ENCODE assay signal across 30 cellular contexts in the genomic region with DNA sequence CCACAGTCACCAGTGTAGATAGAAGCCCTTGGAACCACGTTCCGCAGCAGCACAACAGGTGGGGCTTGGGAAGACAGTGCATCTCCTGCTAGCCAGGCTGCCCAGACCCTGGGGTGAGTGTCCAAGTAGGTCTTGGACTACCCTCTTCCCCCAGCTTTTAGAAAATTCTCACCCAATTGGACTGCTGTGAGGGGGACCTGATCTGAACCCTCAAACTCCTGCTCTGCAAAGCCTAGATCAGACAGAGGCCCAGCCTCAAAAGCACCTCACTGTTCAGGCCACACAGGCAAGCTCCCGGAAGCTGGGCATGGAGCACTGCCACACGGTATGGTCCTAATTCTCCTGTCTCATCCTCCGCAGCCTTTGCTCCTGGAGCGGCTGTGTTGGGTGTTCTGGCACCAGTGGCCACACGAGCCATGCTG. TPM values are rescaled to one million over a fixed set of nuclear protein-coding genes. Genes with fewer than 3 reads are reported as not detected.
"Had no signal": no experiment of that assay in that cellular context is flagged by ENCODE, and none has a peak within 500 bp of the region (broad histone marks: within the 10 kb centered on the region; RNA-seq: fewer than 3 reads in every experiment).

No MANE protein-coding gene starts in this region.

- H3K27ac Mint-ChIP-seq: activated naive CD8-positive, alpha-beta T cell treated with anti-CD3 and anti-CD28 coated beads for 36 hours; effector memory CD8-positive, alpha-beta T cell; stimulated activated memory B cell treated with anti-CD40 and anti-IgM and Interleukin-4, amounts not matched to agents 10 μg/mL and 1 μg/mL and 100 μg/mL, for 72 hours; T-helper 2 cell treated with Interferon-gamma antibody and Interleukin-4, amounts not matched to agents 5 μg/mL and 100 μg/mL, for 36 hours had no signal

- H3K4me3 ChIP-seq: breast epithelium, colonic mucosa, dorsolateral prefrontal cortex, esophagus muscularis mucosa, gastrocnemius medialis, skin epidermis, testis had no signal

- ATAC-seq: effector memory CD8-positive, alpha-beta T cell; gastrocnemius medialis; left ventricle myocardium superior; right cardiac atrium; stimulated activated memory B cell treated with anti-CD40 and anti-IgM and Interleukin-4, amounts not matched to agents 10 μg/mL and 1 μg/mL and 100 μg/mL, for 72 hours had no signal

- H3K4me3 Mint-ChIP-seq: activated naive CD8-positive, alpha-beta T cell treated with anti-CD3 and anti-CD28 coated beads for 36 hours; effector memory CD8-positive, alpha-beta T cell; stimulated activated memory B cell treated with anti-CD40 and anti-IgM and Interleukin-4, amounts not matched to agents 10 μg/mL and 1 μg/mL and 100 μg/mL, for 72 hours; T-helper 2 cell treated with Interferon-gamma antibody and Interleukin-4, amounts not matched to agents 5 μg/mL and 100 μg/mL, for 36 hours had no signal

- H3K9me3 Mint-ChIP-seq: activated naive CD8-positive, alpha-beta T cell treated with anti-CD3 and anti-CD28 coated beads for 36 hours; effector memory CD8-positive, alpha-beta T cell; stimulated activated memory B cell treated with anti-CD40 and anti-IgM and Interleukin-4, amounts not matched to agents 10 μg/mL and 1 μg/mL and 100 μg/mL, for 72 hours had no signal

- H3K27me3 ChIP-seq: breast epithelium, colonic mucosa, esophagus muscularis mucosa, testis had no signal

- DNase-seq: activated CD4-positive, alpha-beta T cell treated with anti-CD3 and anti-CD28 coated beads for 1 hour; activated CD4-positive, alpha-beta T cell treated with anti-CD3 and anti-CD28 coated beads, Interleukin-2, amount 50 U/mL, for 1 hour; activated CD8-positive, alpha-beta memory T cell treated with anti-CD3 and anti-CD28 coated beads for 24 hours; activated CD8-positive, alpha-beta memory T cell treated with anti-CD3 and anti-CD28 coated beads, Interleukin-2, amount 50 U/mL, for 4 hours; activated gamma-delta T cell; activated naive CD8-positive, alpha-beta T cell treated with anti-CD3 and anti-CD28 coated beads for 36 hours; activated T-cell treated with anti-CD3 and anti-CD28 coated beads, Interleukin-2, amount 50 U/mL, for 48 hours; amniotic stem cell; colonic mucosa; effector memory CD8-positive, alpha-beta T cell; gastrocnemius medialis; hippocampal formation; left ventricle myocardium superior; mammary epithelial cell; stimulated activated CD4-positive, alpha-beta T cell treated with anti-CD3 and anti-CD28 coated beads, Interleukin-2, amount 100 ng/mL, for 24 hours; SW 1271; testis; trophoblast cell had no signal

- H3K36me3 ChIP-seq: breast epithelium, colonic mucosa, esophagus muscularis mucosa, gastrocnemius medialis had no signal

- H3K4me1 ChIP-seq: colonic mucosa had no signal

- H3K9me3 ChIP-seq: breast epithelium, colonic mucosa, esophagus muscularis mucosa, gastrocnemius medialis, testis had no signal

- H3K27ac ChIP-seq: colonic mucosa, gastrocnemius medialis, parathyroid adenoma, skin epidermis, testis had no signal

- H3K9ac ChIP-seq: parathyroid adenoma had no signal

- H3K36me3 Mint-ChIP-seq: activated naive CD8-positive, alpha-beta T cell treated with anti-CD3 and anti-CD28 coated beads for 36 hours; stimulated activated memory B cell treated with anti-CD40 and anti-IgM and Interleukin-4, amounts not matched to agents 10 μg/mL and 1 μg/mL and 100 μg/mL, for 72 hours had no signal

RNA-seq across cellular contexts. Expression of a gene that starts 41.1 kb away (rescaled TPM):
- total RNA-seq: activated naive CD8-positive, alpha-beta T cell treated with anti-CD3 and anti-CD28 coated beads for 36 hours; dorsolateral prefrontal cortex; esophagus muscularis mucosa; mammary epithelial cell; mononuclear cell; pulmonary artery endothelial cell; right cardiac atrium; SK-MEL-5 had no signal
- polyA plus RNA-seq: mammary epithelial cell, neural cell had no signal

RNA-seq across cellular contexts. Expression of a gene that starts 59.5 kb away (rescaled TPM):
- total RNA-seq: activated naive CD8-positive, alpha-beta T cell treated with anti-CD3 and anti-CD28 coated beads for 36 hours; pulmonary artery endothelial cell; SK-MEL-5 had no signal
- polyA plus RNA-seq: mammary epithelial cell, neural cell had no signal
